In the genomic region with DNA sequence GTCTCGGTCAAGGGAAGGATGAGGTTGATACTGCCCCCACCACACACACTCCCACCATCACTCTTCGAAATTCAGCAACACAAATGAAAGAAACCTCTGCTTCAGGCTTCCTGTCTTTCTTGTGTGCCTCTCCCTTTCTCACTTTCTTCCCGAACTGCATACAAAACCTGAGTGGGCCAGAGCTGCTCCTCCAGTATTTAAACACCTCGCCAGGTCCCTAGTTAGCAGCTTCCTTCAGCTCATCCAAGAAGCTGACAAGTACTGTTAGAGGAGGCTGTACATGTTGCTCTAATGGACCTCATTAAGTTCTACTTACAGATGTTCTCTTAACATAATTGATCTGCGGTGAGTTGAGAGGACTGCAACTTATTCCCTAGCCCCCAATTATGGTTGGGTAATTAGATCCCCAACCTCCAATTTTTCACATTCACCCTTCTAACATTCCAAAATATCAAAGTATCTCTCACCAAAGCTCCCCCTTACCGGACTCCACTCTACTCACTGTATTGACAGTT, we compare ENCODE assay signal across 16 cellular contexts. TPM values are rescaled to one million over a fixed set of nuclear protein-coding genes. Genes with fewer than 3 reads are reported as not detected.
DNase-seq lines count a peak whose midpoint lies in the region; ATAC-seq and TF ChIP-seq lines count a peak whose summit lies in the region.
"Had no signal": no experiment of that assay in that cellular context is flagged by ENCODE, and none has a peak within 500 bp of the region (broad histone marks: within the 10 kb centered on the region; RNA-seq: fewer than 3 reads in every experiment).

No MANE protein-coding gene starts in this region.

- peak overlapping the region; percentile 64 for H3K4me2 ChIP-seq in Loucy (ENCODE audit: low read depth, low read length, poor library complexity, severe bottlenecking)

- H3K79me2 ChIP-seq in ACC112 (ENCODE audit: control insufficient read depth, insufficient read depth, low read length, unreplicated experiment) (no peaks in the 10 kb centered on the region), Loucy (ENCODE audit: insufficient read depth, low read length) (no peaks in the 10 kb centered on the region)

- no peak for TF ChIP-seq CTCF in Loucy (conservative IDR thresholded peaks at IDR 0.05; ENCODE audit: low read length)
- TF ChIP-seq CTCF in nephron progenitor cell (IDR thresholded peaks at IDR 0.05) = no peak

- H2AFZ ChIP-seq in ACC112 (ENCODE audit: low read length, unreplicated experiment) (no peak overlapping the region), Loucy (ENCODE audit: low read length) (no peak overlapping the region)

- ATAC-seq in esophagus mucosa = no peak
- ATAC-seq in activated CD4-positive, CD25-positive, alpha-beta regulatory T cell treated with anti-CD3 and anti-CD28 coated beads, Interleukin-2, amount 50 U/mL, for 24 hours = no peak

- H3K36me3 Mint-ChIP-seq in nephron progenitor cell (ENCODE audit: low read depth) = no peaks in the 10 kb centered on the region

- H3K36me3 ChIP-seq in ACC112 (ENCODE audit: insufficient read depth, low read length) (no peaks in the 10 kb centered on the region), Loucy (ENCODE audit: insufficient read depth, low read length) (no peaks in the 10 kb centered on the region)

- no peak overlapping the region for H3K27ac Mint-ChIP-seq in nephron progenitor cell

- peaks cover 55% of the 10 kb centered on the region for H3K4me1 Mint-ChIP-seq in nephron progenitor cell

- peak overlapping the region; percentile 69 for H3K4me3 Mint-ChIP-seq in nephron progenitor cell

- H3K4me1 ChIP-seq in ACC112 (ENCODE audit: control insufficient read depth, insufficient read depth, low read length, unreplicated experiment) (peaks cover 10% of the 10 kb centered on the region), Loucy (ENCODE audit: insufficient read depth, low read length, poor library complexity, severe bottlenecking) (no peaks in the 10 kb centered on the region)

- no peaks in the 10 kb centered on the region for H3K9me3 ChIP-seq in Loucy (ENCODE audit: insufficient read depth, low read depth, low read length)

- H3K27me3 ChIP-seq in ACC112 (ENCODE audit: insufficient read depth, low read length) (peaks cover 5% of the 10 kb centered on the region), Loucy (ENCODE audit: insufficient read depth, low read length, poor library complexity, severe bottlenecking) (no peaks in the 10 kb centered on the region)

- no peaks in the 10 kb centered on the region for H4K20me1 ChIP-seq in Loucy (ENCODE audit: insufficient read depth, low read length, poor library complexity, severe bottlenecking)

- H3K27ac ChIP-seq in ACC112 (ENCODE audit: low read depth, low read length) (no peak overlapping the region), caudate nucleus (ENCODE audit: low read depth, low read length) (peak overlapping the region; percentile 96)

- H3K4me3 ChIP-seq in ACC112 (ENCODE audit: low read depth, low read length) = peak overlapping the region; percentile 68
- H3K4me3 ChIP-seq in Loucy (ENCODE audit: low read length, poor library complexity, severe bottlenecking) = no peak overlapping the region

- H3F3A ChIP-seq in Loucy (ENCODE audit: low read depth) = no peaks in the 10 kb centered on the region

- no peak overlapping the region for H3K9ac ChIP-seq in Loucy (ENCODE audit: low read depth, low read length, poor library complexity, severe bottlenecking)

- DNase-seq in caudate nucleus (lab: John Stamatoyannopoulos, UW) = peak in 6 of 61 donors; percentile 19 to 37 (median 32)
- no peak for DNase-seq in nephron progenitor cell
- no peak for DNase-seq in T1000 (lab: John Stamatoyannopoulos, UW)
- DNase-seq in DMS 273 (lab: John Stamatoyannopoulos, UW; ENCODE audit: unreplicated experiment) = no peak
- DNase-seq: activated CD4-positive, alpha-beta T cell treated with anti-CD3 and anti-CD28 coated beads, Interleukin-2, amount 50 U/mL, for 4 hours; activated naive CD4-positive, alpha-beta T cell treated with Interleukin-2 at 50 U/mL for 16 hours; cortex of kidney; foreskin melanocyte had no signal

- H3K9me3 Mint-ChIP-seq in nephron progenitor cell = no peaks in the 10 kb centered on the region

- H3K27me3 Mint-ChIP-seq in nephron progenitor cell (ENCODE audit: low read depth, poor library complexity) = peaks cover 62% of the 10 kb centered on the region

- H3K9me2 ChIP-seq in Loucy (replicated peaks; ENCODE audit: low read depth, low read length) = no peaks in the 10 kb centered on the region

RNA-seq across cellular contexts. Expression of a gene that starts 4.1 kb away (rescaled TPM):
- 0.24 TPM for total RNA-seq in esophagus mucosa
- total RNA-seq: liver; M059J; pulmonary artery endothelial cell; T-helper 1 cell treated with Interleukin-12 subunit alpha and Interleukin-12 subunit beta and Interleukin-4 antibody, amounts not matched to agents 30 ng/mL and 1 ng/mL, for 36 hours had no signal
